In the genomic region with DNA sequence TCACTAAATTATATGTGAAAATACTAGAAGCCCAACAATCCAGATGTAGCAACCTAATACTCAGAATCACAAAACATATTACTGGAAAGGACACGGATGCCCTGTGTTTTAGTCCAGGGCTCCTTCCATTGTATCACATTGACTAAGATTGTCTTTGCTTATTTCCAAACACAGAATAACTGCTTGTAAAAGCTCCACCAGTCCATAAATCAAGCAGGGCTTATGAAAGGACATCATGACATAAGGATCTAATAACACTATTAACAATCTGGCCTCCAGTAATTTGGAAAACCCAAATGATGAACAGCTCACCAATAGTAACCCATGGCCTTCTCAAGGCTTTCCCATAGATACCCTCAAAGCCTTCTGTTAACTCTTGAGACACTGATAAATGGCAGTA, we compare ENCODE assay signal across 16 cellular contexts.
DNase-seq lines count a peak whose midpoint lies in the region; ATAC-seq and TF ChIP-seq lines count a peak whose summit lies in the region.
"Had no signal": no experiment of that assay in that cellular context is flagged by ENCODE, and none has a peak within 500 bp of the region (broad histone marks: within the 10 kb centered on the region; RNA-seq: fewer than 3 reads in every experiment).

No MANE protein-coding gene starts in this region.

- H3K4me3 ChIP-seq in HFF-Myc (replicated peaks; ENCODE audit: low read depth, low read length) (no peak overlapping the region), fibroblast of mammary gland (ENCODE audit: control insufficient read depth, low read depth, low read length) (no peak overlapping the region)
- H3K4me3 ChIP-seq: A549; BLaER1 treated with 17β-estradiol and CSF1 and Interleukin-3, amounts not matched to agents 10 nM and 100 nM; GM23248; HAP-1; K562 had no signal

- peak; percentile 9 for DNase-seq in NCI-H82 (lab: John Stamatoyannopoulos, UW)
- no peak for DNase-seq in NCI-H82 treated with DMSO at 0.1 percent for 48 hours (lab: John Stamatoyannopoulos, UW; ENCODE audit: unreplicated experiment)
- peak; percentile 37 for DNase-seq in HFF-Myc (ENCODE audit: extremely low read depth, low read depth)
- peak; percentile 13 for DNase-seq in fibroblast of mammary gland (ENCODE audit: low read depth)
- DNase-seq in HK-2 (ENCODE audit: unreplicated experiment): no peak
- DNase-seq: Calu3; CD8-positive, alpha-beta T cell; GF-D8; GM23248; IMR-90 had no signal

- no peak for ATAC-seq in HG03139 (IDR thresholded peaks at IDR 0.05; ENCODE audit: unreplicated experiment)
- no peak for ATAC-seq in HG02623 (IDR thresholded peaks at IDR 0.05; ENCODE audit: unreplicated experiment)
- ATAC-seq: A549; CD8-positive, alpha-beta T cell; K562 had no signal

- TF ChIP-seq CTCF in HFF-Myc (IDR thresholded peaks at IDR 0.05; ENCODE audit: low read depth, low read length, missing control alignments) (no peak), fibroblast of mammary gland (conservative IDR thresholded peaks at IDR 0.05; ENCODE audit: control insufficient read depth, insufficient read depth, low read depth, low read length) (no peak)

Comparison
In these comparisons a context has a peak if more than half of its experiments do, and no peak if none do; other contexts are left out.
1. DNase-seq: peak in NCI-H82 (single experiment), HFF-Myc (single experiment) and fibroblast of mammary gland (single experiment); none in NCI-H82 treated with DMSO at 0.1 percent for 48 hours (single experiment) and HK-2 (single experiment).